15 cellular contexts compared by ENCODE assay signal in the genomic region with DNA sequence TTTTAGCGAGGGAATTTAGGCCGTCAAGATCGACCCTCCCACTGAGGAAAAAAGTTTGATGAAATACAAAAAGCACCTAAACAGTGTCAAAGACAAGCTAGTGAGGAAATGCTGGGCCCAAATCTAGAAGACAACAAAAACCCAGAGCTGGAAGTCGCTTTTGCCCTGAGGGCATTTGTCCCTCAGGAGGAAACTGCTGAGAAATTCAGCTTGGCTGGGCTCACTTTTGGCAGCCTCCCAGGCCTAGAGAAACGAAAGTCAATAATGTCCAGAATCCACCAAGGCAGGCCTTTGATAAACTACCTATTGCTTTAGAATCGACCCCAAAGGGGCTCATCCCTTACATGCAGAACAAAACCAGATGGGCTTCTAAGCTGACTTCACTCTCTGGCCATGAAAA. TPM values are rescaled to one million over a fixed set of nuclear protein-coding genes. Genes with fewer than 3 reads are reported as not detected.
DNase-seq lines count a peak whose midpoint lies in the region; ATAC-seq and TF ChIP-seq lines count a peak whose summit lies in the region.
"Had no signal": no experiment of that assay in that cellular context is flagged by ENCODE, and none has a peak within 500 bp of the region (broad histone marks: within the 10 kb centered on the region; RNA-seq: fewer than 3 reads in every experiment).

No MANE protein-coding gene starts in this region.

- H3K4me3 ChIP-seq in choroid plexus epithelial cell (ENCODE audit: low read depth, low read length): no peak overlapping the region
- H3K4me3 ChIP-seq: ascending aorta, esophagus muscularis mucosa had no signal

- peak; percentile 6 to 56 for DNase-seq in NCI-H2081 (lab: John Stamatoyannopoulos, UW)
- DNase-seq in NCI-H2081 treated with DMSO at 0.1 percent for 48 hours (lab: John Stamatoyannopoulos, UW): no peak
- peak; percentile 88 for DNase-seq in M059J (ENCODE audit: low read depth)
- DNase-seq in choroid plexus epithelial cell (ENCODE audit: low read depth): peak; percentile 11
- DNase-seq in renal cortical epithelial cell (ENCODE audit: low read depth): peak; percentile 11
- no peak for DNase-seq in KG1 (lab: John Stamatoyannopoulos, UW)
- no peak for DNase-seq in GM13977 (ENCODE audit: low spot score)
- DNase-seq: activated effector memory CD4-positive, alpha-beta T cell treated with anti-CD3 and anti-CD28 coated beads, Interleukin-2, amount 50 U/mL, for 16 hours; CD4-positive, alpha-beta memory T cell; naive B cell had no signal

- in situ Hi-C loops in GM13977 (cut with MboI; ENCODE audit: low pct_unique_long_range_greater_than_20kb, low sequenced_read_pairs, unreplicated experiment): no loop called here

- no peak for ATAC-seq in GM18868 (IDR thresholded peaks at IDR 0.05; ENCODE audit: unreplicated experiment)
- ATAC-seq: SK-N-SH treated with all-trans-retinoic acid at 6 μM for 48 hours had no signal

- TF ChIP-seq CTCF in choroid plexus epithelial cell (conservative IDR thresholded peaks at IDR 0.05; ENCODE audit: low read depth, low read length) (no peak), GM13977 (IDR thresholded peaks at IDR 0.05; ENCODE audit: extremely low read depth, insufficient read depth, missing control alignments) (no peak)

RNA-seq across cellular contexts. Expression of a gene that starts 38.9 kb away (rescaled TPM):
- not detected in 2 replicates for total RNA-seq in M059J (2014; rRNA removed; shearing (Covaris generic))
- total RNA-seq in renal cortical epithelial cell: 0.05 TPM in 1 of 2 replicates, not detected in the other
- total RNA-seq: ascending aorta; CD4-positive, alpha-beta memory T cell; posterior vena cava had no signal

Comparison
In these comparisons a context has a peak if more than half of its experiments do, and no peak if none do; other contexts are left out.
1. DNase-seq: peak in NCI-H2081 (2 of 2), M059J (single experiment), choroid plexus epithelial cell (single experiment) and renal cortical epithelial cell (single experiment); none in NCI-H2081 treated with DMSO at 0.1 percent for 48 hours (single experiment), KG1 (single experiment) and GM13977 (single experiment).